9 cellular contexts compared by ENCODE assay signal in genomic region chr14:63524537-63525155, GRCh38. TPM values are rescaled to one million over a fixed set of nuclear protein-coding genes. Genes with fewer than 3 reads are reported as not detected.
A peak's percentile ranks its signal among the peaks of the same experiment; 100 is the strongest.
DNase-seq lines count a peak whose midpoint lies in the region; ATAC-seq, FAIRE-seq and TF ChIP-seq lines count a peak whose summit lies in the region.
"Had no signal": no experiment of that assay in that cellular context is flagged by ENCODE, and none has a peak within 500 bp of the region (broad histone marks: within the 10 kb centered on the region; RNA-seq: fewer than 3 reads in every experiment).

No MANE protein-coding gene starts in this region.

- intact Hi-C loops in Right ventricle myocardium superior (cut with DNase I) (no loop called here), left cardiac atrium (cut with DNase I) (no loop called here)

- peak overlapping the region; percentile 37 for H3K4me3 Mint-ChIP-seq in endothelial cell (ENCODE audit: unreplicated experiment)

- H3K9me3 Mint-ChIP-seq in endothelial cell (ENCODE audit: unreplicated experiment) = no peaks in the 10 kb centered on the region

- H3K27ac ChIP-seq in tibial nerve = peak overlapping the region in 1 of 4 donors; percentile 40

- no peak for TF ChIP-seq POLR2A in tibial nerve (IDR thresholded peaks at IDR 0.05)

- DNase-seq in Right ventricle myocardium superior (no peak), left cardiac atrium (no peak), endothelial cell (ENCODE audit: low spot score) (no peak), urothelium cell line (ENCODE audit: low spot score) (no peak), tibial nerve (ENCODE audit: low spot score in 2 of 2) (no peak), COLO668 (lab: John Stamatoyannopoulos, UW; ENCODE audit: unreplicated experiment) (no peak), dermis blood vessel endothelial cell (no peak)
- DNase-seq: C1 segment of cervical spinal cord had no signal

- no peak for TF ChIP-seq CTCF in endothelial cell (IDR thresholded peaks at IDR 0.05; ENCODE audit: unreplicated experiment)
- TF ChIP-seq CTCF in tibial nerve (IDR thresholded peaks at IDR 0.05) = no peak

- peaks cover 0 to 23% (median 0%) of the 10 kb centered on the region in 3 donors for H3K36me3 ChIP-seq in tibial nerve

- no peaks in the 10 kb centered on the region for H3K27me3 ChIP-seq in tibial nerve

- no peak overlapping the region for H3K27ac Mint-ChIP-seq in endothelial cell (ENCODE audit: unreplicated experiment)

- peak; percentile 75 for FAIRE-seq in urothelium cell line (lab: Jason Lieb, UNC)

- peaks cover 7% of the 10 kb centered on the region for H3K27me3 Mint-ChIP-seq in endothelial cell (ENCODE audit: unreplicated experiment)

- no peaks in the 10 kb centered on the region for H3K9me3 ChIP-seq in tibial nerve

- peak; percentile 31 for ATAC-seq in Right ventricle myocardium superior (ENCODE audit: poor library complexity)
- ATAC-seq in left cardiac atrium = no peak
- ATAC-seq in HG03439 (IDR thresholded peaks at IDR 0.05; ENCODE audit: unreplicated experiment) = peak; percentile 99

- no peak overlapping the region for H3K4me3 ChIP-seq in tibial nerve

- WGBS in tibial nerve, 2 donors = 81 to 85% methylated on average over 12 of the region's 12 CpGs

- TF ChIP-seq EP300 in tibial nerve (IDR thresholded peaks at IDR 0.05) = no peak

- H3K36me3 Mint-ChIP-seq in endothelial cell (ENCODE audit: low read depth, unreplicated experiment) = peaks cover 40% of the 10 kb centered on the region

- H3K4me1 Mint-ChIP-seq in endothelial cell (ENCODE audit: unreplicated experiment) = no peaks in the 10 kb centered on the region

- H3K4me1 ChIP-seq in tibial nerve = peaks cover 0 to 23% (median 5%) of the 10 kb centered on the region in 4 donors

RNA-seq across cellular contexts. Expression of gene PPP2R5E, which starts 18.5 kb away (rescaled TPM):
- total RNA-seq in Right ventricle myocardium superior (32.9 TPM), left cardiac atrium (10 to 100 TPM; 33.4 to 36.6 TPM), endothelial cell (ENCODE audit: unreplicated experiment) (43.7 TPM), tibial nerve (10 to 100 TPM; 22.9 to 24.7 (median 23.8) TPM), dermis blood vessel endothelial cell (14.3 and 37.1 TPM in 2 replicates)

Comparison
In these comparisons a context has a peak if more than half of its experiments do, and no peak if none do; other contexts are left out.
1. ATAC-seq: peak in Right ventricle myocardium superior (single experiment) and HG03439 (single experiment); none in left cardiac atrium (0 of 2).